Comparison of ENCODE assay signal across 25 cellular contexts in the genomic region with DNA sequence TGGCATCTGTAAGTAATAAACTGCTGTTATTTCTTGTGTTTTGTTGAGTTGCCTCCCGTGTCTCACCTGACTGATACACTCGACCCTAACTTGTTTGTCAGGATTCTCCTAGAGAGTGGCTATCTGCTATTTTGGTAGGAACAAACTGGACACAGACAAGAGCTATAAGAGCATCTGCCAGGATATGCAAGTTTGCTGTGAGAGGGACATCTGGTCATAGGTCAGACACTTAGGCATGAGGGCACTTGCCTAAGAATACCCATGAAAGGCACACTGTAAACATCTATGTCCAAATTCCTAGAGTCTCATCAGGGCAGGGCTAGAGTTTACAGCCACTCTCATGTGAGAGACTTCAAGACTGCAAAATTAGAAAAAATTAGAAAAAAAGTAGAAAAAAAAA.
"Had no signal": no experiment of that assay in that cellular context is flagged by ENCODE, and none has a peak within 500 bp of the region (broad histone marks: within the 10 kb centered on the region; RNA-seq: fewer than 3 reads in every experiment).

No MANE protein-coding gene starts in this region.

- H3K9ac ChIP-seq: parathyroid adenoma had no signal

- H3K36me3 ChIP-seq: left ventricle myocardium inferior, upper lobe of left lung, vagina had no signal

- ATAC-seq: heart right ventricle; naive thymus-derived CD8-positive, alpha-beta T cell; right cardiac atrium; stimulated activated memory B cell treated with anti-CD40 and anti-IgM and Interleukin-4, amounts not matched to agents 10 μg/mL and 1 μg/mL and 100 μg/mL, for 72 hours; stimulated activated naive CD8-positive, alpha-beta T cell treated with anti-CD3 and anti-CD28 coated beads, Interleukin-15, amount 100 ng/mL, for 72 hours had no signal

- DNase-seq: heart right ventricle; islet precursor cell; left ventricle myocardium inferior; mesendoderm; naive thymus-derived CD8-positive, alpha-beta T cell; occipital lobe; retina; right cardiac atrium; sigmoid colon; stimulated activated CD4-positive, alpha-beta T cell treated with anti-CD3 and anti-CD28 coated beads, Interleukin-1b, Interleukin-23, amount 100 ng/mL, for 48 hours; stimulated activated CD4-positive, alpha-beta T cell treated with anti-CD3 and anti-CD28 coated beads, Interleukin-2, amount 100 ng/mL, for 48 hours; stimulated activated CD4-positive, alpha-beta T cell treated with anti-CD3 and anti-CD28 coated beads, Interleukin-4, amount 100 ng/mL, for 4 hours; stimulated activated CD8-positive, alpha-beta memory T cell treated with anti-CD3 and anti-CD28 coated beads, Interleukin-4, amount 100 ng/mL, for 48 hours; stimulated activated naive CD4-positive, alpha-beta T cell treated with Interleukin-2 at 50 U/mL for 16 hours; stimulated activated naive CD8-positive, alpha-beta T cell treated with anti-CD3 and anti-CD28 coated beads, Interleukin-15, amount 100 ng/mL, for 72 hours; substantia nigra; upper lobe of left lung had no signal

- H3K9me3 ChIP-seq: heart right ventricle, left ventricle myocardium inferior, neutrophil, sigmoid colon, tibial nerve, upper lobe of left lung, vagina had no signal

- H3K79me2 ChIP-seq: parathyroid adenoma had no signal

- H3K4me3 ChIP-seq: heart right ventricle, hepatocyte, left ventricle myocardium inferior, lung, sigmoid colon, smooth muscle cell, tibial nerve, upper lobe of left lung, vagina had no signal

- H3K4me1 ChIP-seq: heart right ventricle, left ventricle myocardium inferior, parathyroid adenoma, sigmoid colon, tibial nerve, upper lobe of left lung, vagina had no signal

- H2AFZ ChIP-seq: hepatocyte, parathyroid adenoma had no signal

- H3K4me2 ChIP-seq: hepatocyte, smooth muscle cell had no signal

- H3K27ac ChIP-seq: heart right ventricle, hepatocyte, left ventricle myocardium inferior, neutrophil, parathyroid adenoma, sigmoid colon, tibial nerve, upper lobe of left lung, vagina had no signal

- H3K27me3 ChIP-seq: heart right ventricle, hepatocyte, neutrophil, sigmoid colon, tibial nerve, upper lobe of left lung, vagina had no signal
